Comparison of ENCODE assay signal across 25 cellular contexts in the genomic region with DNA sequence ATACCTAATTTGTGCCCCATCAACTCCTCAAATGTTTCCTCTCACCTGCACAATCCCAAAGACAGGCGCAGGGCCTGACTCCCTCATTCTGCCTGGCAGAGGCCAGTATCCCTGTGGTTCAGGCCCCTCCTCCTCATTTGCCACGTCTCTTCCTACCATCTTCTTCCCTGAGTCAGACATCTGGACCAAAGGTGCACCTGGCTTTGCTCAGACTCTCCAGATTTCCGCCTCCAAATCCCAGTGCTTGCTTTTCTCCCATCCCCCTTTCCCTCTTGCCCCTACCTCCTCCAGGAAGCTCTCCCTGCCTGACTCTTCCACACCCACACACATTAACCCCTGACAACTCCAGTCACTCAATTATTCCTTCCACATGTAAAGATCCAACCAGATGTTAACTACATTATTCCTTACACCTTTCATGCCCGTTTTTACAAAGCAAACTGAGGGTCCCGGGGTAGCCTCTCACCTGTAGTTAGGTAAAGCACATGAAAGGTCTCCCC. TPM values are rescaled to one million over a fixed set of nuclear protein-coding genes. Genes with fewer than 3 reads are reported as not detected.
DNase-seq lines count a peak whose midpoint lies in the region; ATAC-seq and TF ChIP-seq lines count a peak whose summit lies in the region.
"Had no signal": no experiment of that assay in that cellular context is flagged by ENCODE, and none has a peak within 500 bp of the region (broad histone marks: within the 10 kb centered on the region; RNA-seq: fewer than 3 reads in every experiment).

No MANE protein-coding gene starts in this region.

- peak overlapping the region in 9 of 11 experiments; percentile 35 to 86 (median 75); a peak in 17 of 22 replicates for H3K27ac ChIP-seq in BLaER1 treated with 17β-estradiol and CSF1 and Interleukin-3, amounts not matched to agents 10 nM and 100 nM
- H3K27ac ChIP-seq: body of pancreas, left ventricle myocardium inferior, thoracic aorta had no signal

- peaks cover 40 to 84% (median 59%) of the 10 kb centered on the region in 10 experiments for H3K4me1 ChIP-seq in BLaER1 treated with 17β-estradiol and CSF1 and Interleukin-3, amounts not matched to agents 10 nM and 100 nM
- H3K4me1 ChIP-seq: body of pancreas had no signal

- CTCF ChIA-PET in activated CD4-positive, alpha-beta memory T cell treated with anti-CD3 and anti-CD28 coated beads, Interleukin-2, amount 10 ng/mL, durations not matched to agents 7 days and 5 days (lab: Charles Lee): no interaction called here

- H3K27ac Mint-ChIP-seq in HFFc6: peak overlapping the region; percentile 80
- peak overlapping the region; percentile 79 for H3K27ac Mint-ChIP-seq in activated naive CD8-positive, alpha-beta T cell treated with anti-CD3 and anti-CD28 coated beads, Interleukin-2, amount 50 U/mL, for 24 hours
- H3K27ac Mint-ChIP-seq in neural crest cell (ENCODE audit: unreplicated experiment): peak overlapping the region; percentile 78
- H3K27ac Mint-ChIP-seq in activated CD4-positive, alpha-beta memory T cell treated with anti-CD3 and anti-CD28 coated beads, Interleukin-2, amount 10 ng/mL, durations not matched to agents 7 days and 5 days: no peak overlapping the region
- H3K27ac Mint-ChIP-seq: activated CD4-positive, alpha-beta memory T cell treated with anti-CD3 and anti-CD28 coated beads for 36 hours; activated naive CD4-positive, alpha-beta T cell treated with anti-CD3 and anti-CD28 coated beads, Interleukin-2, amount 50 U/mL, for 24 hours; CD8-positive, alpha-beta T cell; WTC11 had no signal

- no peak for TF ChIP-seq CTCF in HFFc6 (IDR thresholded peaks at IDR 0.05)
- no peak for TF ChIP-seq CTCF in neural crest cell (conservative IDR thresholded peaks at IDR 0.05)

- H3K4me3 Mint-ChIP-seq in HFFc6: no peak overlapping the region; the same call in 1 of the 2 replicates
- no peak overlapping the region for H3K4me3 Mint-ChIP-seq in activated naive CD8-positive, alpha-beta T cell treated with anti-CD3 and anti-CD28 coated beads, Interleukin-2, amount 50 U/mL, for 24 hours
- no peak overlapping the region for H3K4me3 Mint-ChIP-seq in neural crest cell
- H3K4me3 Mint-ChIP-seq in activated CD4-positive, alpha-beta memory T cell treated with anti-CD3 and anti-CD28 coated beads, Interleukin-2, amount 10 ng/mL, durations not matched to agents 7 days and 5 days: no peak overlapping the region
- H3K4me3 Mint-ChIP-seq: activated CD4-positive, alpha-beta memory T cell treated with anti-CD3 and anti-CD28 coated beads for 36 hours; activated naive CD4-positive, alpha-beta T cell treated with anti-CD3 and anti-CD28 coated beads, Interleukin-2, amount 50 U/mL, for 24 hours; activated T-cell treated with anti-CD3 and anti-CD28 coated beads, Interleukin-2, amount 50 U/mL, for 4 hours; CD8-positive, alpha-beta T cell; H9; immature natural killer cell; WTC11 had no signal

- ATAC-seq in activated naive CD8-positive, alpha-beta T cell treated with anti-CD3 and anti-CD28 coated beads, Interleukin-2, amount 50 U/mL, for 24 hours: no peak
- ATAC-seq in HG03342 (IDR thresholded peaks at IDR 0.05; ENCODE audit: unreplicated experiment): no peak
- ATAC-seq: activated T-cell treated with anti-CD3 and anti-CD28 coated beads, Interleukin-2, amount 50 U/mL, for 4 hours; body of pancreas; CD8-positive, alpha-beta T cell; WTC11 had no signal

- peak overlapping the region in 10 of 11 experiments; percentile 47 to 92 (median 79); a peak in 18 of 22 replicates for H3K4me2 ChIP-seq in BLaER1 treated with 17β-estradiol and CSF1 and Interleukin-3, amounts not matched to agents 10 nM and 100 nM

- H3K9me3 ChIP-seq in BLaER1 treated with 17β-estradiol and CSF1 and Interleukin-3, amounts not matched to agents 10 nM and 100 nM (replicated peaks in 1 of 11): no peaks in the 10 kb centered on the region
- H3K9me3 ChIP-seq: body of pancreas, left ventricle myocardium inferior, thoracic aorta had no signal

- peaks cover 0 to 32% (median 0%) of the 10 kb centered on the region in 11 experiments; a peak in 9 of 22 replicates for H4K20me1 ChIP-seq in BLaER1 treated with 17β-estradiol and CSF1 and Interleukin-3, amounts not matched to agents 10 nM and 100 nM

- H3K4me1 Mint-ChIP-seq in HFFc6 (ENCODE audit: low read depth) (peaks cover 70% of the 10 kb centered on the region), neural crest cell (peaks cover 8% of the 10 kb centered on the region)
- peaks cover 37% of the 10 kb centered on the region for H3K4me1 Mint-ChIP-seq in activated naive CD8-positive, alpha-beta T cell treated with anti-CD3 and anti-CD28 coated beads, Interleukin-2, amount 50 U/mL, for 24 hours
- H3K4me1 Mint-ChIP-seq in activated CD4-positive, alpha-beta memory T cell treated with anti-CD3 and anti-CD28 coated beads, Interleukin-2, amount 10 ng/mL, durations not matched to agents 7 days and 5 days: peaks cover 23% of the 10 kb centered on the region
- H3K4me1 Mint-ChIP-seq: H9, WTC11 had no signal

- H3K9ac ChIP-seq in BLaER1 treated with 17β-estradiol and CSF1 and Interleukin-3, amounts not matched to agents 10 nM and 100 nM: peak overlapping the region in 4 of 11 experiments; percentile 35 to 65 (median 44); a peak in 6 of 22 replicates

- no peaks in the 10 kb centered on the region for H3K27me3 ChIP-seq in BLaER1 treated with 17β-estradiol and CSF1 and Interleukin-3, amounts not matched to agents 10 nM and 100 nM
- H3K27me3 ChIP-seq in H7 (ENCODE audit: control insufficient read depth, insufficient read depth, low read length): no peaks in the 10 kb centered on the region
- H3K27me3 ChIP-seq: body of pancreas had no signal

- no peak for DNase-seq in HFFc6
- DNase-seq in activated naive CD8-positive, alpha-beta T cell treated with anti-CD3 and anti-CD28 coated beads, Interleukin-2, amount 50 U/mL, for 24 hours: no peak
- DNase-seq in neural crest cell (ENCODE audit: low read depth, low spot score): no peak
- DNase-seq in activated CD4-positive, alpha-beta memory T cell treated with anti-CD3 and anti-CD28 coated beads, Interleukin-2, amount 10 ng/mL, durations not matched to agents 7 days and 5 days: no peak
- no peak for DNase-seq in H7
- DNase-seq: activated CD4-positive, alpha-beta memory T cell treated with anti-CD3 and anti-CD28 coated beads for 36 hours; activated T-cell treated with anti-CD3 and anti-CD28 coated beads, Interleukin-2, amount 50 U/mL, for 4 hours; body of pancreas; CD8-positive, alpha-beta T cell; DMS153; effector CD4-positive, alpha-beta T cell; foreskin melanocyte; GDM1; H9; immature natural killer cell; KG1; left ventricle myocardium inferior; NCI-H1694; NCI-H524 treated with DMSO at 0.1 percent for 48 hours had no signal

- H3K9me3 Mint-ChIP-seq in HFFc6 (no peaks in the 10 kb centered on the region), neural crest cell (no peaks in the 10 kb centered on the region)
- no peaks in the 10 kb centered on the region for H3K9me3 Mint-ChIP-seq in activated naive CD8-positive, alpha-beta T cell treated with anti-CD3 and anti-CD28 coated beads, Interleukin-2, amount 50 U/mL, for 24 hours
- no peaks in the 10 kb centered on the region for H3K9me3 Mint-ChIP-seq in activated CD4-positive, alpha-beta memory T cell treated with anti-CD3 and anti-CD28 coated beads, Interleukin-2, amount 10 ng/mL, durations not matched to agents 7 days and 5 days
- H3K9me3 Mint-ChIP-seq: activated CD4-positive, alpha-beta memory T cell treated with anti-CD3 and anti-CD28 coated beads for 36 hours; activated naive CD4-positive, alpha-beta T cell treated with anti-CD3 and anti-CD28 coated beads, Interleukin-2, amount 50 U/mL, for 24 hours; activated T-cell treated with anti-CD3 and anti-CD28 coated beads, Interleukin-2, amount 50 U/mL, for 4 hours; CD8-positive, alpha-beta T cell; H9; immature natural killer cell; WTC11 had no signal

- H3K36me3 ChIP-seq in BLaER1 treated with 17β-estradiol and CSF1 and Interleukin-3, amounts not matched to agents 10 nM and 100 nM: peaks cover 0 to 88% (median 4%) of the 10 kb centered on the region in 11 experiments; a peak in 10 of 22 replicates
- peaks cover 6% of the 10 kb centered on the region for H3K36me3 ChIP-seq in H7 (replicated peaks; ENCODE audit: control insufficient read depth, insufficient read depth, low read length)
- H3K36me3 ChIP-seq: thoracic aorta had no signal

- POLR2A ChIA-PET in activated CD4-positive, alpha-beta memory T cell treated with anti-CD3 and anti-CD28 coated beads, Interleukin-2, amount 10 ng/mL, durations not matched to agents 7 days and 5 days (lab: Charles Lee): interaction anchor here (1.1 kb wide), 1 partner anchor 11 kb away, joined by 3 read pairs; no protein-coding TSS in a partner anchor

- H3K36me3 Mint-ChIP-seq in HFFc6 (ENCODE audit: low read depth) (peaks cover 38% of the 10 kb centered on the region), neural crest cell (ENCODE audit: low read depth) (peaks cover 4% of the 10 kb centered on the region)
- peaks cover 69% of the 10 kb centered on the region for H3K36me3 Mint-ChIP-seq in activated naive CD8-positive, alpha-beta T cell treated with anti-CD3 and anti-CD28 coated beads, Interleukin-2, amount 50 U/mL, for 24 hours (ENCODE audit: low read depth)
- H3K36me3 Mint-ChIP-seq in activated CD4-positive, alpha-beta memory T cell treated with anti-CD3 and anti-CD28 coated beads, Interleukin-2, amount 10 ng/mL, durations not matched to agents 7 days and 5 days (ENCODE audit: low read depth): peaks cover 4% of the 10 kb centered on the region

- no peak overlapping the region for H3K4me3 ChIP-seq in BLaER1 treated with 17β-estradiol and CSF1 and Interleukin-3, amounts not matched to agents 10 nM and 100 nM
- no peak overlapping the region for H3K4me3 ChIP-seq in H7 (ENCODE audit: insufficient read depth, low read depth, low read length)
- H3K4me3 ChIP-seq: body of pancreas, left ventricle myocardium inferior, thoracic aorta had no signal

- H3K27me3 Mint-ChIP-seq in HFFc6 (ENCODE audit: insufficient read depth) (peaks cover 5% of the 10 kb centered on the region), neural crest cell (ENCODE audit: low read depth) (no peaks in the 10 kb centered on the region)
- no peaks in the 10 kb centered on the region for H3K27me3 Mint-ChIP-seq in activated naive CD8-positive, alpha-beta T cell treated with anti-CD3 and anti-CD28 coated beads, Interleukin-2, amount 50 U/mL, for 24 hours
- no peaks in the 10 kb centered on the region for H3K27me3 Mint-ChIP-seq in activated CD4-positive, alpha-beta memory T cell treated with anti-CD3 and anti-CD28 coated beads, Interleukin-2, amount 10 ng/mL, durations not matched to agents 7 days and 5 days
- H3K27me3 Mint-ChIP-seq: activated CD4-positive, alpha-beta memory T cell treated with anti-CD3 and anti-CD28 coated beads for 36 hours; activated naive CD4-positive, alpha-beta T cell treated with anti-CD3 and anti-CD28 coated beads, Interleukin-2, amount 50 U/mL, for 24 hours had no signal

RNA-seq across cellular contexts. Expression of gene SEMA7A, which starts 19.6 kb away (rescaled TPM):
- total RNA-seq in HFFc6 (2021; fragmentation: NEBNext Ultra II Directional; extraction: Animal tissue kit (Norgen Biotek cat#: 25700)): 100 to 1,000 TPM; 115 to 196 (median 129) TPM
- 12.3 and 14.4 TPM in 2 replicates for total RNA-seq in neural crest cell
- 1 to 10 TPM; 3.8 to 4.3 TPM for total RNA-seq in activated CD4-positive, alpha-beta memory T cell treated with anti-CD3 and anti-CD28 coated beads, Interleukin-2, amount 10 ng/mL, durations not matched to agents 7 days and 5 days
- 26.8 and 36.0 TPM in 2 replicates for total RNA-seq in H7 (2014; rRNA removed; shearing (Covaris generic))

RNA-seq across cellular contexts. Expression of gene CYP11A1, which starts 46.7 kb away (rescaled TPM):
- under 1 TPM in 4 of 6 experiments, not detected in 2; 0.12 to 0.17 (median 0.14) TPM for total RNA-seq in HFFc6 (2021; fragmentation: NEBNext Ultra II Directional; extraction: Animal tissue kit (Norgen Biotek cat#: 25700))
- total RNA-seq in neural crest cell: 0.77 and 1.0 TPM in 2 replicates
- not detected for total RNA-seq in activated CD4-positive, alpha-beta memory T cell treated with anti-CD3 and anti-CD28 coated beads, Interleukin-2, amount 10 ng/mL, durations not matched to agents 7 days and 5 days
- 5.2 and 5.6 TPM in 2 replicates for total RNA-seq in H7 (2014; rRNA removed; shearing (Covaris generic))
- total RNA-seq: CD8-positive, alpha-beta T cell; HT-29; thoracic aorta had no signal

RNA-seq across cellular contexts. Expression of gene UBL7, which starts 46.8 kb away (rescaled TPM):
- 10 to 100 TPM; 50.9 to 68.0 (median 60.1) TPM for total RNA-seq in HFFc6 (2021; fragmentation: NEBNext Ultra II Directional; extraction: Animal tissue kit (Norgen Biotek cat#: 25700))
- 43.7 and 50.1 TPM in 2 replicates for total RNA-seq in neural crest cell
- 10 to 100 TPM; 54.7 to 61.3 TPM for total RNA-seq in activated CD4-positive, alpha-beta memory T cell treated with anti-CD3 and anti-CD28 coated beads, Interleukin-2, amount 10 ng/mL, durations not matched to agents 7 days and 5 days
- 83.0 and 105 TPM in 2 replicates for total RNA-seq in H7 (2014; rRNA removed; shearing (Covaris generic))
